9 cellular contexts compared by ENCODE assay signal in genomic region chr11:43947003-43947500, GRCh38. TPM values are rescaled to one million over a fixed set of nuclear protein-coding genes. Genes with fewer than 3 reads are reported as not detected.
DNase-seq lines count a peak whose midpoint lies in the region; ATAC-seq and TF ChIP-seq lines count a peak whose summit lies in the region.
"Had no signal": no experiment of that assay in that cellular context is flagged by ENCODE, and none has a peak within 500 bp of the region (broad histone marks: within the 10 kb centered on the region; RNA-seq: fewer than 3 reads in every experiment).

No MANE protein-coding gene starts in this region.

- WGBS in ovary, 3 donors = 53 to 57% (median 56%) methylated on average over 9 of the region's 9 CpGs

- H3K9me3 ChIP-seq in ovary = no peaks in the 10 kb centered on the region
- H3K9me3 ChIP-seq: Peyer's patch had no signal

- H3K9me3 Mint-ChIP-seq in activated CD4-positive, alpha-beta T cell treated with anti-CD3 and anti-CD28 coated beads for 36 hours (ENCODE audit: low read depth) = no peaks in the 10 kb centered on the region

- H3K27me3 Mint-ChIP-seq in activated CD4-positive, alpha-beta T cell treated with anti-CD3 and anti-CD28 coated beads for 36 hours = peaks cover 43% of the 10 kb centered on the region

- peak; percentile 26 for TF ChIP-seq CTCF in GM12873 (IDR thresholded peaks at IDR 0.05; ENCODE audit: insufficient read depth, low read depth, low read length, missing control alignments)
- peak; percentile 38 for TF ChIP-seq CTCF in epithelial cell of proximal tubule (conservative IDR thresholded peaks at IDR 0.05; ENCODE audit: low read depth, low read length)
- peak in 1 of 3 donors; percentile 19 for TF ChIP-seq CTCF in ovary (IDR thresholded peaks at IDR 0.05)

- intact Hi-C loops in ovary (cut with DNase I) = loop anchor here in 3 of 4 donors (5.0 to 10.0 kb wide), 4 partner anchors 40 to 88 kb away; no protein-coding TSS in a partner anchor
- intact Hi-C loops in activated CD4-positive, alpha-beta T cell treated with anti-CD3 and anti-CD28 coated beads for 36 hours (cut with DNase I, micrococcal nuclease) = loop anchor here in 1 of 2 experiments (10.0 kb wide), 2 partner anchors 262 to 368 kb away; partner anchors contain the start of genes ALX4 and HSD17B12

- CTCF ChIA-PET in activated CD4-positive, alpha-beta T cell treated with anti-CD3 and anti-CD28 coated beads for 36 hours (lab: Charles Lee) = interaction anchor here (0.6 to 2.4 kb wide), 4 partner anchors 55 to 525 kb away, joined by 3 to 8 read pairs (median 4); no protein-coding TSS in a partner anchor

- ATAC-seq in HG03469 (IDR thresholded peaks at IDR 0.05; ENCODE audit: unreplicated experiment) (no peak), HG02678 (IDR thresholded peaks at IDR 0.05; ENCODE audit: unreplicated experiment) (no peak)
- ATAC-seq in activated CD4-positive, alpha-beta T cell treated with anti-CD3 and anti-CD28 coated beads for 36 hours = no peak

- peak; percentile 61 for DNase-seq in NCI-H69 (lab: John Stamatoyannopoulos, UW)
- DNase-seq in epithelial cell of proximal tubule (ENCODE audit: low read depth) = no peak
- peak in 3 of 5 donors; percentile 52 to 75 (median 54) for DNase-seq in ovary
- DNase-seq in activated CD4-positive, alpha-beta T cell treated with anti-CD3 and anti-CD28 coated beads for 36 hours = no peak
- no peak for DNase-seq in cerebellar nuclear complex (lab: John Stamatoyannopoulos, UW)

- peaks cover 3% of the 10 kb centered on the region for H3K4me1 ChIP-seq in ovary (ENCODE audit: insufficient read depth)

- H3K4me3 ChIP-seq in epithelial cell of proximal tubule (ENCODE audit: low read depth, low read length) = no peak overlapping the region
- no peak overlapping the region for H3K4me3 ChIP-seq in ovary
- H3K4me3 ChIP-seq: Peyer's patch had no signal

- TF ChIP-seq EP300 in ovary (IDR thresholded peaks at IDR 0.05) = no peak

- peak; percentile 21 for TF ChIP-seq POLR2A in ovary (IDR thresholded peaks at IDR 0.05)

- peaks cover 13% of the 10 kb centered on the region for H3K4me1 Mint-ChIP-seq in activated CD4-positive, alpha-beta T cell treated with anti-CD3 and anti-CD28 coated beads for 36 hours

- peaks cover 3% of the 10 kb centered on the region for H3K36me3 Mint-ChIP-seq in activated CD4-positive, alpha-beta T cell treated with anti-CD3 and anti-CD28 coated beads for 36 hours (ENCODE audit: low read depth)

- H3K27ac Mint-ChIP-seq in activated CD4-positive, alpha-beta T cell treated with anti-CD3 and anti-CD28 coated beads for 36 hours = no peak overlapping the region

- H3K36me3 ChIP-seq in ovary = no peaks in the 10 kb centered on the region
- H3K36me3 ChIP-seq: Peyer's patch had no signal

- no peak overlapping the region for H3K4me3 Mint-ChIP-seq in activated CD4-positive, alpha-beta T cell treated with anti-CD3 and anti-CD28 coated beads for 36 hours

- peak overlapping the region in 1 of 2 donors; percentile 31 for H3K27ac ChIP-seq in ovary

- H3K27me3 ChIP-seq in ovary = no peaks in the 10 kb centered on the region

- POLR2A ChIA-PET in activated CD4-positive, alpha-beta T cell treated with anti-CD3 and anti-CD28 coated beads for 36 hours (lab: Charles Lee) = no interaction called here

RNA-seq across cellular contexts. Expression of gene C11orf96, which starts 4.6 kb away (rescaled TPM):
- total RNA-seq in epithelial cell of proximal tubule = 0.46 TPM in 1 of 2 replicates, not detected in the other
- total RNA-seq in ovary = 1,000 to 10,000 TPM in 2 of 7 donors, 100 to 1,000 TPM in 5; 213 to 1,276 (median 506) TPM
- 100 to 1,000 TPM in 1 of 2 donors, 10 to 100 TPM in 1; 35.9 to 218 TPM for polyA plus RNA-seq in ovary
- under 1 TPM; 0.42 to 0.62 TPM for total RNA-seq in activated CD4-positive, alpha-beta T cell treated with anti-CD3 and anti-CD28 coated beads for 36 hours

Comparison
In these comparisons a context has a peak if more than half of its experiments do, and no peak if none do; other contexts are left out.
1. DNase-seq: peak in NCI-H69 (single experiment) and ovary (3 of 5); none in epithelial cell of proximal tubule (single experiment), activated CD4-positive, alpha-beta T cell treated with anti-CD3 and anti-CD28 coated beads for 36 hours (single experiment) and cerebellar nuclear complex (0 of 2).
2. RNA of gene C11orf96, which starts 4.6 kb away (total RNA-seq): 213 to 1,276 TPM in ovary; 0.42 to 0.62 TPM in activated CD4-positive, alpha-beta T cell treated with anti-CD3 and anti-CD28 coated beads for 36 hours and 0.46 TPM in epithelial cell of proximal tubule; every median in the first group is over 100 times any median in the second.